1 cellular context compared by ENCODE assay signal in genomic region chr6:170316071-170316470, GRCh38.
A peak's percentile ranks its signal among the peaks of the same experiment; 100 is the strongest.
TF ChIP-seq lines count a peak whose summit lies in the region.

No MANE protein-coding gene starts in this region.

TF ChIP-seq in IMR-90, 13 proteins besides CTCF, POLR2A, EP300 and RAD21:
- TF ChIP-seq MAZ (IDR thresholded peaks at IDR 0.05; ENCODE audit: borderline replicate concordance, low read depth, low read length) (no peak), FOS (IDR thresholded peaks at IDR 0.05; ENCODE audit: low read depth, low read length) (0 out of 2 replicates have a peak, but pooled peaks have one; percentile 15)
TF ChIP-seq in IMR-90: peak in this region for 1.
